ENCODE assay signal across 26 cellular contexts in the genomic region with DNA sequence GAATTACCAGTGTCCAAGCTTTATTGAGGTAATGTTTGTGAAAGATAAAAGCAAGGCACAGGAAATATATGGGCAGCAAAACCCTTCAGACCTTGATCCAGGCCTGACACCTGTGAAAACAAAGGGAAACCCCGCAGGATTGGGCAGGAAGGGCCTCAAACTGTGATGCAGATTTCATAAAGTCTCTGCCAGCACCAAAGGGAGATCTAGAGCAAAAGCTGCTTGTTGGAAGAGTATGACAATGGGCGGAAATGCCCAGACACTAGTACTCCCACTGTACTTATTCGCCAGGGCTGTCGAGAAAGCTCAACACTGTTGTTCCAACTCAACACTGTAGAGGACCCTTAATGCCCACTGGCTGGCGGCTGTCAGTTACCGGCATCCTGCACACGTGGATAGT.
"Had no signal": no experiment of that assay in that cellular context is flagged by ENCODE, and none has a peak within 500 bp of the region (broad histone marks: within the 10 kb centered on the region; RNA-seq: fewer than 3 reads in every experiment).

No MANE protein-coding gene starts in this region.

- H3K4me1 ChIP-seq: esophagus squamous epithelium, pancreas, right lobe of liver, suprapubic skin, transverse colon, vagina had no signal

- H3K27ac ChIP-seq: dorsolateral prefrontal cortex, esophagus squamous epithelium, neutrophil, pancreas, right lobe of liver, suprapubic skin, transverse colon, vagina had no signal

- H3K36me3 ChIP-seq: esophagus squamous epithelium, neutrophil, pancreas, right lobe of liver, suprapubic skin, transverse colon, vagina had no signal

- H3K9me3 ChIP-seq: esophagus squamous epithelium, neutrophil, pancreas, right lobe of liver, suprapubic skin, transverse colon, vagina had no signal

- H3K4me2 ChIP-seq: smooth muscle cell had no signal

- H3K4me3 ChIP-seq: coronary artery, dorsolateral prefrontal cortex, esophagus squamous epithelium, lung, pancreas, right lobe of liver, smooth muscle cell, suprapubic skin, transverse colon, vagina had no signal

- FAIRE-seq: keratinocyte, pancreas had no signal

- H3K27me3 ChIP-seq: dorsolateral prefrontal cortex, esophagus squamous epithelium, neutrophil, pancreas, right lobe of liver, suprapubic skin, transverse colon, vagina had no signal

- ATAC-seq: left ventricle myocardium superior; natural killer cell treated with Interleukin-12 subunit alpha and Interleukin-12 subunit beta and Interleukin-15 and Interleukin-18, amount 100 ng/mL, for 72 hours; pancreas; right lobe of liver; stimulated activated naive CD8-positive, alpha-beta T cell treated with anti-CD3 and anti-CD28 coated beads, Interleukin-15, amount 100 ng/mL, for 72 hours had no signal

- DNase-seq: dorsolateral prefrontal cortex; effector CD4-positive, alpha-beta T cell; endodermal cell; erythroblast; esophagus squamous epithelium; foreskin melanocyte; hypothalamus; left ventricle myocardium superior; naive B cell; pancreas; right lobe of liver; stimulated activated CD4-positive, alpha-beta T cell treated with anti-CD3 and anti-CD28 coated beads, Interleukin-12 subunit alpha, Interleukin-12 subunit beta, amount 100 ng/mL, for 4 hours; stimulated activated CD4-positive, alpha-beta T cell treated with anti-CD3 and anti-CD28 coated beads, Interleukin-1b, Interleukin-23, amount 100 ng/mL, for 48 hours; stimulated activated CD4-positive, alpha-beta T cell treated with anti-CD3 and anti-CD28 coated beads, Interleukin-4, amount 100 ng/mL, for 1 hour; stimulated activated CD8-positive, alpha-beta memory T cell treated with anti-CD3 and anti-CD28 coated beads, Interleukin-4, amount 100 ng/mL, for 48 hours; stimulated activated naive CD4-positive, alpha-beta T cell; stimulated activated naive CD8-positive, alpha-beta T cell treated with anti-CD3 and anti-CD28 coated beads, Interleukin-15, amount 100 ng/mL, for 72 hours; transverse colon had no signal
